ENCODE assay signal across 37 cellular contexts in the genomic region with DNA sequence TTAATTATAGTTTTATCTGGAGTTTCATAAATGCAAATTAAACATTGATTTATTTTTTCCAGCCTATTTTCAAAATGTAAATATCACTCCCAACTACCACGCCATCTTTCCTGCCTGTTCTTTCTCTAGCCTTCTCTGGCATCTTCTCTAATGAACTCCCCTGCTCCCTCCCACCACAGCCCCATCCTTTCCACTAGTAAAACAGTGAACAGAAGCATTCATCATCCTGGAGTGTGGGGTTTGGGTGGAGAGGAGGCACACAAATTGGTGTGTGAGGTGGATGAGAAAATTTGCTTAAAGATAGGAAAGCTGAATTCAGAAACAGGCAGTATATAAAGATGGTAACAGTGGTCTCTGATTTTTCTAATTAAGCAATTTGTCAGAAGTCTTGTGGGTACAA.
"Had no signal": no experiment of that assay in that cellular context is flagged by ENCODE, and none has a peak within 500 bp of the region (broad histone marks: within the 10 kb centered on the region; RNA-seq: fewer than 3 reads in every experiment).

No MANE protein-coding gene starts in this region.

- H3K4me3 ChIP-seq: adrenal gland, ascending aorta, body of pancreas, breast epithelium, cardiac muscle cell had no signal

- DNase-seq: activated effector memory CD4-positive, alpha-beta T cell treated with anti-CD3 and anti-CD28 coated beads, Interleukin-2, amount 50 U/mL, for 16 hours; activated effector memory CD4-positive, alpha-beta T cell treated with Interleukin-2 at 50 U/mL for 16 hours; activated gamma-delta T cell; activated gamma-delta T cell treated with Interleukin-2 at 50 U/mL for 16 hours; activated naive CD4-positive, alpha-beta T cell; activated naive CD4-positive, alpha-beta T cell treated with anti-CD3 and anti-CD28 coated beads for 36 hours; activated naive CD4-positive, alpha-beta T cell treated with anti-CD3 and anti-CD28 coated beads, Interleukin-2, amount 10 ng/mL, durations not matched to agents 7 days and 5 days; activated naive CD4-positive, alpha-beta T cell treated with anti-CD3 and anti-CD28 coated beads, Interleukin-2, amount 50 U/mL, for 16 hours; activated naive CD4-positive, alpha-beta T cell treated with Interleukin-2 at 50 U/mL for 16 hours; activated naive CD8-positive, alpha-beta T cell treated with anti-CD3 and anti-CD28 coated beads for 36 hours; activated naive CD8-positive, alpha-beta T cell treated with anti-CD3 and anti-CD28 coated beads, Interleukin-2, amount 10 ng/mL, durations not matched to agents 7 days and 5 days; activated naive CD8-positive, alpha-beta T cell treated with anti-CD3 and anti-CD28 coated beads, Interleukin-2, amount 50 U/mL, for 24 hours; activated T-cell treated with anti-CD3 and anti-CD28 coated beads, Interleukin-2, amount 50 U/mL, for 1 hour; activated T-cell treated with anti-CD3 and anti-CD28 coated beads, Interleukin-2, amount 50 U/mL, for 24 hours; activated T-cell treated with anti-CD3 and anti-CD28 coated beads, Interleukin-2, amount 50 U/mL, for 4 hours; activated T-cell treated with anti-CD3 and anti-CD28 coated beads, Interleukin-2, amount 50 U/mL, for 48 hours; activated T-cell treated with anti-CD3 and anti-CD28 coated beads, Interleukin-2, amount 50 U/mL, for 72 hours; adrenal gland; amniotic stem cell; amygdala; anterior cingulate cortex; aorta; body of pancreas; brain microvascular endothelial cell; central memory CD4-positive, alpha-beta T cell; cerebellar nuclear complex had no signal

- H3K27me3 Mint-ChIP-seq: activated naive CD4-positive, alpha-beta T cell treated with anti-CD3 and anti-CD28 coated beads, Interleukin-2, amount 10 ng/mL, durations not matched to agents 7 days and 5 days; brain had no signal

- H3K4me1 Mint-ChIP-seq: activated naive CD4-positive, alpha-beta T cell treated with anti-CD3 and anti-CD28 coated beads, Interleukin-2, amount 10 ng/mL, durations not matched to agents 7 days and 5 days; activated naive CD4-positive, alpha-beta T cell treated with anti-CD3 and anti-CD28 coated beads, Interleukin-2, amount 50 U/mL, for 24 hours; activated naive CD8-positive, alpha-beta T cell treated with anti-CD3 and anti-CD28 coated beads for 36 hours; activated naive CD8-positive, alpha-beta T cell treated with anti-CD3 and anti-CD28 coated beads, Interleukin-2, amount 10 ng/mL, durations not matched to agents 7 days and 5 days; activated naive CD8-positive, alpha-beta T cell treated with anti-CD3 and anti-CD28 coated beads, Interleukin-2, amount 50 U/mL, for 24 hours; activated T-helper 17 cell treated with anti-CD3 and anti-CD28 coated beads, Interleukin-2, amount 50 U/mL, for 72 hours; central memory CD8-positive, alpha-beta T cell had no signal

- H3K4me3 Mint-ChIP-seq: activated naive CD4-positive, alpha-beta T cell treated with anti-CD3 and anti-CD28 coated beads for 36 hours; activated naive CD4-positive, alpha-beta T cell treated with anti-CD3 and anti-CD28 coated beads, Interleukin-2, amount 10 ng/mL, durations not matched to agents 7 days and 5 days; activated naive CD4-positive, alpha-beta T cell treated with anti-CD3 and anti-CD28 coated beads, Interleukin-2, amount 50 U/mL, for 24 hours; activated naive CD8-positive, alpha-beta T cell; activated naive CD8-positive, alpha-beta T cell treated with anti-CD3 and anti-CD28 coated beads for 36 hours; activated naive CD8-positive, alpha-beta T cell treated with anti-CD3 and anti-CD28 coated beads, Interleukin-2, amount 10 ng/mL, durations not matched to agents 7 days and 5 days; activated naive CD8-positive, alpha-beta T cell treated with anti-CD3 and anti-CD28 coated beads, Interleukin-2, amount 50 U/mL, for 24 hours; activated T-cell treated with anti-CD3 and anti-CD28 coated beads, Interleukin-2, amount 50 U/mL, for 24 hours; activated T-cell treated with anti-CD3 and anti-CD28 coated beads, Interleukin-2, amount 50 U/mL, for 4 hours; activated T-cell treated with anti-CD3 and anti-CD28 coated beads, Interleukin-2, amount 50 U/mL, for 72 hours; activated T-helper 1 cell treated with anti-CD3 and anti-CD28 coated beads, Interleukin-12 subunit alpha, Interleukin-12 subunit beta, Interleukin-2, Interleukin-4 antibody, amounts not matched to agents 30 ng/mL and 10 ng/mL and 1 ng/mL, durations not matched to agents 14 hours and 24 hours and 36 hours; activated T-helper 17 cell treated with anti-CD3 and anti-CD28 coated beads, Interleukin-2, amount 50 U/mL, for 72 hours; brain; central memory CD8-positive, alpha-beta T cell had no signal

- H3K27me3 ChIP-seq: adrenal gland, ascending aorta, body of pancreas, brain microvascular endothelial cell, breast epithelium, cardiac muscle cell had no signal

- H3K4me1 ChIP-seq: adrenal gland, ascending aorta, body of pancreas, breast epithelium had no signal

- ATAC-seq: activated naive CD4-positive, alpha-beta T cell treated with anti-CD3 and anti-CD28 coated beads, Interleukin-2, amount 50 U/mL, for 72 hours; activated naive CD8-positive, alpha-beta T cell treated with anti-CD3 and anti-CD28 coated beads, Interleukin-2, amount 50 U/mL, for 24 hours; activated T-cell treated with anti-CD3 and anti-CD28 coated beads, Interleukin-2, amount 50 U/mL, for 4 hours; activated T-cell treated with anti-CD3 and anti-CD28 coated beads, Interleukin-2, amount 50 U/mL, for 72 hours; activated T-helper 17 cell treated with anti-CD3 and anti-CD28 coated beads, Interleukin-2, amount 50 U/mL, for 72 hours; body of pancreas had no signal

- H3K36me3 ChIP-seq: adrenal gland, ascending aorta, brain microvascular endothelial cell, breast epithelium, cardiac muscle cell had no signal

- H3K27ac ChIP-seq: adrenal gland, ascending aorta, body of pancreas, brain microvascular endothelial cell, breast epithelium, cardiac muscle cell had no signal

- H3K36me3 Mint-ChIP-seq: activated naive CD4-positive, alpha-beta T cell treated with anti-CD3 and anti-CD28 coated beads, Interleukin-2, amount 10 ng/mL, durations not matched to agents 7 days and 5 days; activated naive CD4-positive, alpha-beta T cell treated with anti-CD3 and anti-CD28 coated beads, Interleukin-2, amount 50 U/mL, for 24 hours; activated naive CD4-positive, alpha-beta T cell treated with anti-CD3 and anti-CD28 coated beads, Interleukin-2, amount 50 U/mL, for 72 hours; activated naive CD8-positive, alpha-beta T cell; activated naive CD8-positive, alpha-beta T cell treated with anti-CD3 and anti-CD28 coated beads for 36 hours; activated naive CD8-positive, alpha-beta T cell treated with anti-CD3 and anti-CD28 coated beads, Interleukin-2, amount 10 ng/mL, durations not matched to agents 7 days and 5 days; brain had no signal

- H3K9me3 ChIP-seq: adrenal gland, ascending aorta, body of pancreas, breast epithelium had no signal

- H3K27ac Mint-ChIP-seq: activated naive CD4-positive, alpha-beta T cell treated with anti-CD3 and anti-CD28 coated beads for 36 hours; activated naive CD4-positive, alpha-beta T cell treated with anti-CD3 and anti-CD28 coated beads, Interleukin-2, amount 10 ng/mL, durations not matched to agents 7 days and 5 days; activated naive CD4-positive, alpha-beta T cell treated with anti-CD3 and anti-CD28 coated beads, Interleukin-2, amount 50 U/mL, for 24 hours; activated naive CD4-positive, alpha-beta T cell treated with anti-CD3 and anti-CD28 coated beads, Interleukin-2, amount 50 U/mL, for 72 hours; activated naive CD8-positive, alpha-beta T cell; activated naive CD8-positive, alpha-beta T cell treated with anti-CD3 and anti-CD28 coated beads for 36 hours; activated naive CD8-positive, alpha-beta T cell treated with anti-CD3 and anti-CD28 coated beads, Interleukin-2, amount 10 ng/mL, durations not matched to agents 7 days and 5 days; activated naive CD8-positive, alpha-beta T cell treated with anti-CD3 and anti-CD28 coated beads, Interleukin-2, amount 50 U/mL, for 24 hours; activated T-cell treated with anti-CD3 and anti-CD28 coated beads, Interleukin-2, amount 50 U/mL, for 24 hours; activated T-cell treated with anti-CD3 and anti-CD28 coated beads, Interleukin-2, amount 50 U/mL, for 72 hours; activated T-helper 1 cell treated with anti-CD3 and anti-CD28 coated beads, Interleukin-12 subunit alpha, Interleukin-12 subunit beta, Interleukin-2, Interleukin-4 antibody, amounts not matched to agents 30 ng/mL and 10 ng/mL and 1 ng/mL, durations not matched to agents 14 hours and 24 hours and 36 hours; activated T-helper 17 cell treated with anti-CD3 and anti-CD28 coated beads, Interleukin-2, amount 50 U/mL, for 72 hours; activated T-helper 2 cell treated with anti-CD3 and anti-CD28 coated beads, Interferon-gamma antibody, Interleukin-2, Interleukin-4, amounts not matched to agents 10 μg/mL and 5 μg/mL and 100 μg/mL, durations not matched to agents 14 hours and 24 hours and 36 hours; brain had no signal

- H3K9me3 Mint-ChIP-seq: activated naive CD4-positive, alpha-beta T cell treated with anti-CD3 and anti-CD28 coated beads for 36 hours; activated naive CD4-positive, alpha-beta T cell treated with anti-CD3 and anti-CD28 coated beads, Interleukin-2, amount 10 ng/mL, durations not matched to agents 7 days and 5 days; activated naive CD4-positive, alpha-beta T cell treated with anti-CD3 and anti-CD28 coated beads, Interleukin-2, amount 50 U/mL, for 24 hours; activated naive CD4-positive, alpha-beta T cell treated with anti-CD3 and anti-CD28 coated beads, Interleukin-2, amount 50 U/mL, for 72 hours; activated naive CD8-positive, alpha-beta T cell treated with anti-CD3 and anti-CD28 coated beads for 36 hours; activated naive CD8-positive, alpha-beta T cell treated with anti-CD3 and anti-CD28 coated beads, Interleukin-2, amount 10 ng/mL, durations not matched to agents 7 days and 5 days; activated naive CD8-positive, alpha-beta T cell treated with anti-CD3 and anti-CD28 coated beads, Interleukin-2, amount 50 U/mL, for 24 hours; activated T-cell treated with anti-CD3 and anti-CD28 coated beads, Interleukin-2, amount 50 U/mL, for 24 hours; activated T-cell treated with anti-CD3 and anti-CD28 coated beads, Interleukin-2, amount 50 U/mL, for 4 hours; activated T-cell treated with anti-CD3 and anti-CD28 coated beads, Interleukin-2, amount 50 U/mL, for 72 hours; activated T-helper 1 cell treated with anti-CD3 and anti-CD28 coated beads, Interleukin-12 subunit alpha, Interleukin-12 subunit beta, Interleukin-2, Interleukin-4 antibody, amounts not matched to agents 30 ng/mL and 10 ng/mL and 1 ng/mL, durations not matched to agents 14 hours and 24 hours and 36 hours; activated T-helper 17 cell treated with anti-CD3 and anti-CD28 coated beads, Interleukin-2, amount 50 U/mL, for 72 hours; activated T-helper 2 cell treated with anti-CD3 and anti-CD28 coated beads, Interferon-gamma antibody, Interleukin-2, Interleukin-4, amounts not matched to agents 10 μg/mL and 5 μg/mL and 100 μg/mL, durations not matched to agents 14 hours and 24 hours and 36 hours; central memory CD8-positive, alpha-beta T cell had no signal
